ENCODE assay signal across 26 cellular contexts in the genomic region with DNA sequence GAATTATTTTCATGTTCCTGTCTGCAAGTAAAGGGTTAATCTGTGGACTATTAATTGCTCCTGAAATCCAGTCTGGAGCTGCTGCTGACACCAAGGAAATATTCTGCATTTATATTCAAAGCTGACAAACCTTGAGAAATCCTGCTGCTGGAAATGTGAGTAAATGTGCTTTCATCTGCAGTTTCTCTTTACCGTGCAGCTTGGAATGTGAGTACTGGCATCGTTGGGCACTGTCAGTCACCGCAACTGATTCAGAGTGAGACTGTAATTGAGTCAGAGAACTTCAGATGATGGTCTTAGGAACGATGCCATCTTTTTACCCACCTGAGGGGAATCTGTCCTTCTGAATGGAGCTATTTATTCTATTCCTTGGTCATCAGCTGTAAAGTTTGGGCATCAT.
DNase-seq lines count a peak whose midpoint lies in the region; ATAC-seq and TF ChIP-seq lines count a peak whose summit lies in the region.
"Had no signal": no experiment of that assay in that cellular context is flagged by ENCODE, and none has a peak within 500 bp of the region (broad histone marks: within the 10 kb centered on the region; RNA-seq: fewer than 3 reads in every experiment).

No MANE protein-coding gene starts in this region.

- intact Hi-C loops in PC-3 (cut with micrococcal nuclease) (no loop called here), esophagus muscularis mucosa (cut with DNase I) (no loop called here), vagina (cut with DNase I) (no loop called here)

- DNase-seq in PC-3 (peak; percentile 85), amniotic epithelial cell (ENCODE audit: low read depth) (peak; percentile 7), esophagus muscularis mucosa (ENCODE audit: extremely low spot score) (peak; percentile 42), vagina (ENCODE audit: extremely low spot score in 2 of 2) (peak; percentile 25 to 34), DMS153 (lab: John Stamatoyannopoulos, UW) (no peak), smooth muscle cell (lab: John Stamatoyannopoulos, UW; ENCODE audit: unreplicated experiment) (no peak), erythroblast (lab: John Stamatoyannopoulos, UW) (no peak)
- DNase-seq: AML-193; CD4-positive, alpha-beta T cell; COR-L47; DMS79; EL; GDM1; HCEC 1CT; NCI-H1092 treated with DMSO at 0.1 percent for 48 hours; NCI-H1436; NCI-H187; NCI-H2081 treated with DMSO at 0.1 percent for 48 hours; NCI-H524; NCI-H774 had no signal

- no peak overlapping the region for H3K9ac ChIP-seq in PC-3 (ENCODE audit: low read length)
- no peak overlapping the region for H3K9ac ChIP-seq in smooth muscle cell (ENCODE audit: low read depth)
- H3K9ac ChIP-seq: BLaER1 treated with 17β-estradiol and CSF1 and Interleukin-3, amounts not matched to agents 10 nM and 100 nM; KMS-11 had no signal

- no peak overlapping the region for H3K4me3 ChIP-seq in PC-3 (ENCODE audit: low read length)
- no peak overlapping the region for H3K4me3 ChIP-seq in esophagus muscularis mucosa
- no peak overlapping the region for H3K4me3 ChIP-seq in vagina
- H3K4me3 ChIP-seq in smooth muscle cell: no peak overlapping the region
- H3K4me3 ChIP-seq: A549; BLaER1 treated with 17β-estradiol and CSF1 and Interleukin-3, amounts not matched to agents 10 nM and 100 nM; GM12878; SJSA1 had no signal

- TF ChIP-seq EP300 in esophagus muscularis mucosa (IDR thresholded peaks at IDR 0.05): no peak

- H3K27ac ChIP-seq in PC-3 (ENCODE audit: low read length): peak overlapping the region; percentile 36
- no peak overlapping the region for H3K27ac ChIP-seq in esophagus muscularis mucosa (replicated peaks in 1 of 4)
- no peak overlapping the region for H3K27ac ChIP-seq in vagina
- no peak overlapping the region for H3K27ac ChIP-seq in smooth muscle cell (ENCODE audit: low read depth)
- H3K27ac ChIP-seq: A549; BLaER1 treated with 17β-estradiol and CSF1 and Interleukin-3, amounts not matched to agents 10 nM and 100 nM; KMS-11; SJSA1 had no signal

- no peaks in the 10 kb centered on the region for H3K9me2 ChIP-seq in PC-3 (replicated peaks; ENCODE audit: low read length)

- no peak overlapping the region for H2AFZ ChIP-seq in PC-3 (ENCODE audit: low read length)
- H2AFZ ChIP-seq in smooth muscle cell (ENCODE audit: low read depth): no peak overlapping the region

- H3F3A ChIP-seq in PC-3 (ENCODE audit: low read length, unreplicated experiment): no peaks in the 10 kb centered on the region
- no peaks in the 10 kb centered on the region for H3F3A ChIP-seq in smooth muscle cell (ENCODE audit: low read depth)

- no peaks in the 10 kb centered on the region for H3K36me3 ChIP-seq in PC-3 (ENCODE audit: low read depth, low read length)
- no peaks in the 10 kb centered on the region for H3K36me3 ChIP-seq in esophagus muscularis mucosa
- no peaks in the 10 kb centered on the region for H3K36me3 ChIP-seq in vagina
- H3K36me3 ChIP-seq in smooth muscle cell (ENCODE audit: low read depth): no peaks in the 10 kb centered on the region
- H3K36me3 ChIP-seq: BLaER1 treated with 17β-estradiol and CSF1 and Interleukin-3, amounts not matched to agents 10 nM and 100 nM; SJSA1 had no signal

- H3K9me3 ChIP-seq in PC-3 (ENCODE audit: low read length) (no peaks in the 10 kb centered on the region), esophagus muscularis mucosa (no peaks in the 10 kb centered on the region), vagina (no peaks in the 10 kb centered on the region), smooth muscle cell (replicated peaks; ENCODE audit: low read depth) (no peaks in the 10 kb centered on the region)
- H3K9me3 ChIP-seq: A549; BLaER1 treated with 17β-estradiol and CSF1 and Interleukin-3, amounts not matched to agents 10 nM and 100 nM; SJSA1 had no signal

- no peak for TF ChIP-seq POLR2A in esophagus muscularis mucosa (IDR thresholded peaks at IDR 0.05; ENCODE audit: low read depth)
- no peak for TF ChIP-seq POLR2A in vagina (IDR thresholded peaks at IDR 0.05)
- TF ChIP-seq POLR2A in erythroblast (IDR thresholded peaks at IDR 0.05; ENCODE audit: low read length): no peak

- BruUV-seq in PC-3 (replicated peaks; lab: Mats Ljungman, UMichigan): no TSS peak

- no peak for TF ChIP-seq CTCF in PC-3 (conservative IDR thresholded peaks at IDR 0.05; ENCODE audit: low read depth, low read length)
- TF ChIP-seq CTCF in esophagus muscularis mucosa (IDR thresholded peaks at IDR 0.05): no peak
- TF ChIP-seq CTCF in vagina (IDR thresholded peaks at IDR 0.05): no peak
- TF ChIP-seq CTCF in smooth muscle cell (IDR thresholded peaks at IDR 0.05; ENCODE audit: borderline replicate concordance, insufficient read depth, poor library complexity, severe bottlenecking): no peak

- H3K79me2 ChIP-seq in PC-3 (ENCODE audit: low read length) (no peaks in the 10 kb centered on the region), smooth muscle cell (ENCODE audit: low read depth) (no peaks in the 10 kb centered on the region)

- POLR2A ChIA-PET in PC-3 (lab: Charles Lee; ENCODE audit: unreplicated experiment): interaction anchor here (0.6 kb wide), 1 partner anchor 98 kb away, joined by 8 read pairs; no protein-coding TSS in a partner anchor

- H3K27me3 ChIP-seq in PC-3 (ENCODE audit: low read length) (no peaks in the 10 kb centered on the region), esophagus muscularis mucosa (no peaks in the 10 kb centered on the region), vagina (no peaks in the 10 kb centered on the region), smooth muscle cell (ENCODE audit: low read depth) (no peaks in the 10 kb centered on the region)
- H3K27me3 ChIP-seq: BLaER1 treated with 17β-estradiol and CSF1 and Interleukin-3, amounts not matched to agents 10 nM and 100 nM; SJSA1 had no signal

- peak overlapping the region; percentile 36 for H3K4me2 ChIP-seq in PC-3 (ENCODE audit: low read length)
- H3K4me2 ChIP-seq in smooth muscle cell: no peak overlapping the region
- H3K4me2 ChIP-seq: A549; BLaER1 treated with 17β-estradiol and CSF1 and Interleukin-3, amounts not matched to agents 10 nM and 100 nM; KMS-11 had no signal

- CTCF ChIA-PET in PC-3 (lab: Charles Lee): interaction anchor here (0.5 kb wide), 1 partner anchor 180 kb away, joined by 3 read pairs; no protein-coding TSS in a partner anchor

- peak; percentile 79 for ATAC-seq in PC-3
- ATAC-seq: A549, GM12878, Right ventricle myocardium inferior had no signal

- H4K20me1 ChIP-seq in PC-3 (ENCODE audit: low read length): no peaks in the 10 kb centered on the region
- no peaks in the 10 kb centered on the region for H4K20me1 ChIP-seq in smooth muscle cell (ENCODE audit: low read depth)
- H4K20me1 ChIP-seq: BLaER1 treated with 17β-estradiol and CSF1 and Interleukin-3, amounts not matched to agents 10 nM and 100 nM had no signal

- H3K4me1 ChIP-seq in PC-3 (ENCODE audit: insufficient read depth, low read length): peaks cover 14% of the 10 kb centered on the region
- H3K4me1 ChIP-seq in esophagus muscularis mucosa: peaks cover 0 to 10% (median 3%) of the 10 kb centered on the region in 4 donors
- H3K4me1 ChIP-seq in vagina: no peaks in the 10 kb centered on the region
- H3K4me1 ChIP-seq in smooth muscle cell (ENCODE audit: low read depth): peaks cover 24% of the 10 kb centered on the region
- H3K4me1 ChIP-seq: A549; BLaER1 treated with 17β-estradiol and CSF1 and Interleukin-3, amounts not matched to agents 10 nM and 100 nM had no signal

- WGBS in esophagus muscularis mucosa: 55% methylated on average over 4 of the region's 4 CpGs
- WGBS in smooth muscle cell (ENCODE audit: low lambda C conversion rate): 81% methylated on average over 4 of the region's 4 CpGs

Comparison
In these comparisons a context has a peak if more than half of its experiments do, and no peak if none do; other contexts are left out.
1. DNase-seq: peak in PC-3 (single experiment), amniotic epithelial cell (single experiment), esophagus muscularis mucosa (single experiment) and vagina (2 of 2); none in DMS153 (single experiment), smooth muscle cell (single experiment) and erythroblast (0 of 2).